Comparison of ENCODE assay signal across 1 cellular context in genomic region chr1:212560933-212561460, GRCh38.
TF ChIP-seq lines count a peak whose summit lies in the region.

No MANE protein-coding gene starts in this region.

TF ChIP-seq in endothelial cell of umbilical vein, 7 proteins besides CTCF, POLR2A, EP300 and RAD21 (continued from another document):
- no peak for TF ChIP-seq MAX (IDR thresholded peaks at IDR 0.05; ENCODE audit: insufficient read depth, insufficient read length)
